In the genomic region with DNA sequence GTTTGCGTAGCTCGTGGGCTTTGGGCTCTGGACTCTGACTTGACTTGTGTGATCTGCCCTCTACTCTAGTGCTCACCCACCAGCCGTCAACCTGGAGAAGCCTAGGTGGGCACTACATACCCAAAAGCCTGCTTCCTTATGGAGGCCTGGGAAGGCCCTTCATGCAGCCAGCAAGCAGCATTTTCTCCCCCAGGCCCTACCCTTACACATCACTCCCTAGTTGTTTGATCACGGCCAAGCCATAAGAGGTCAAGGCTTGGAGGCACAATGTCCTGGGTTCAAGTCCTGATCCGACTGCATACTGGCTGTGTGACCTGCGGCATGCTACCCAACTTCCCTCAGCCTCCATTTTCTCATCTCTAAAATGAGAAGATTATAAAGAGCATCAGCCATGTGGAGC, we compare ENCODE assay signal across 8 cellular contexts.
"Had no signal": no experiment of that assay in that cellular context is flagged by ENCODE, and none has a peak within 500 bp of the region (broad histone marks: within the 10 kb centered on the region; RNA-seq: fewer than 3 reads in every experiment).

No MANE protein-coding gene starts in this region.

- H3K36me3 ChIP-seq: HAP-1 had no signal

- H3K4me3 Mint-ChIP-seq: HFFc6 had no signal

- H3K27ac ChIP-seq: GM23248, HL-60 had no signal

- H3K4me1 Mint-ChIP-seq: IgD-negative memory B cell had no signal

- H3K9me3 ChIP-seq: HAP-1 had no signal

- H3K36me3 Mint-ChIP-seq: IgD-negative memory B cell had no signal

- H3K9me3 Mint-ChIP-seq: HFFc6, IgD-negative memory B cell had no signal

- H2AFZ ChIP-seq: GM23248 had no signal

- H3K4me3 ChIP-seq: GM23248, HAP-1 had no signal

- ATAC-seq: HCT116 had no signal

- H3K27me3 Mint-ChIP-seq: IgD-negative memory B cell had no signal

- DNase-seq: GM23248, H7, HFFc6, KBM-7 had no signal

- H3K27ac Mint-ChIP-seq: HFFc6, IgD-negative memory B cell had no signal
